ENCODE assay signal across 25 cellular contexts in genomic region chr9:82129708-82130107, GRCh38.
"Had no signal": no experiment of that assay in that cellular context is flagged by ENCODE, and none has a peak within 500 bp of the region (broad histone marks: within the 10 kb centered on the region; RNA-seq: fewer than 3 reads in every experiment).

No MANE protein-coding gene starts in this region.

- H3K36me3 ChIP-seq: cardiac muscle cell, colonic mucosa, right lobe of liver, thyroid gland, upper lobe of left lung, vagina had no signal

- H3K4me3 ChIP-seq: body of pancreas, cardiac muscle cell, colonic mucosa, right lobe of liver, skin epidermis, thyroid gland, upper lobe of left lung, vagina had no signal

- H3K9me3 ChIP-seq: body of pancreas, colonic mucosa, right lobe of liver, thyroid gland, upper lobe of left lung, vagina had no signal

- ATAC-seq: activated naive CD4-positive, alpha-beta T cell treated with anti-CD3 and anti-CD28 coated beads, Interleukin-2, amount 50 U/mL, for 72 hours; activated T-cell treated with anti-CD3 and anti-CD28 coated beads, Interleukin-2, amount 50 U/mL, for 72 hours; body of pancreas; right lobe of liver; stimulated activated naive CD8-positive, alpha-beta T cell treated with anti-CD3 and anti-CD28 coated beads, Interleukin-15, amount 100 ng/mL, for 72 hours had no signal

- H3K27ac ChIP-seq: body of pancreas, cardiac muscle cell, colonic mucosa, right lobe of liver, skin epidermis, thyroid gland, upper lobe of left lung, vagina had no signal

- H3K27me3 ChIP-seq: body of pancreas, cardiac muscle cell, colonic mucosa, right lobe of liver, thyroid gland, upper lobe of left lung, vagina had no signal

- H3K4me1 ChIP-seq: body of pancreas, colonic mucosa, right lobe of liver, upper lobe of left lung, vagina had no signal

- DNase-seq: activated CD4-positive, alpha-beta T cell treated with anti-CD3 and anti-CD28 coated beads for 4 hours; activated CD4-positive, alpha-beta T cell treated with anti-CD3 and anti-CD28 coated beads, Interleukin-2, amount 50 U/mL, for 4 hours; activated naive CD4-positive, alpha-beta T cell; activated T-cell treated with anti-CD3 and anti-CD28 coated beads for 4 hours; activated T-cell treated with anti-CD3 and anti-CD28 coated beads, Interleukin-2, amount 50 U/mL, for 72 hours; aorta; body of pancreas; cerebellar nuclear complex; colonic mucosa; effector memory CD4-positive, alpha-beta T cell; head of caudate nucleus; hippocampal formation; immature natural killer cell; mesendoderm; right lobe of liver; stimulated activated CD4-positive, alpha-beta T cell treated with anti-CD3 and anti-CD28 coated beads, Interleukin-12 subunit alpha, Interleukin-12 subunit beta, amount 100 ng/mL, for 4 hours; stimulated activated CD4-positive, alpha-beta T cell treated with anti-CD3 and anti-CD28 coated beads, Interleukin-4, amount 100 ng/mL, for 1 hour; stimulated activated naive CD8-positive, alpha-beta T cell treated with anti-CD3 and anti-CD28 coated beads, Interleukin-15, amount 100 ng/mL, for 72 hours; substantia nigra; thyroid gland; upper lobe of left lung had no signal
